In genomic region chr2:101829429-101829828, GRCh38 we compare ENCODE assay signal across 10 cellular contexts.
DNase-seq lines count a peak whose midpoint lies in the region; ATAC-seq and TF ChIP-seq lines count a peak whose summit lies in the region.
"Had no signal": no experiment of that assay in that cellular context is flagged by ENCODE, and none has a peak within 500 bp of the region (broad histone marks: within the 10 kb centered on the region; RNA-seq: fewer than 3 reads in every experiment).

No MANE protein-coding gene starts in this region.

- no peak for ATAC-seq in activated CD4-positive, alpha-beta T cell treated with anti-CD3 and anti-CD28 coated beads for 36 hours
- ATAC-seq in RWPE2 (ENCODE audit: low read depth) (no peak), HG03457 (IDR thresholded peaks at IDR 0.05; ENCODE audit: unreplicated experiment) (no peak), esophagus mucosa (no peak), GM18867 (IDR thresholded peaks at IDR 0.05; ENCODE audit: unreplicated experiment) (no peak)

- H3K4me3 ChIP-seq in RWPE2 (ENCODE audit: severe bottlenecking) = no peak overlapping the region
- H3K4me3 ChIP-seq in endodermal cell (ENCODE audit: low read length) = no peak overlapping the region
- H3K4me3 ChIP-seq: sigmoid colon had no signal

- peaks cover 42% of the 10 kb centered on the region for H3K36me3 Mint-ChIP-seq in activated CD4-positive, alpha-beta T cell treated with anti-CD3 and anti-CD28 coated beads for 36 hours (ENCODE audit: low read depth)
- H3K36me3 Mint-ChIP-seq in endodermal cell (ENCODE audit: low read depth) (peaks cover 40% of the 10 kb centered on the region), progenitor cell of endocrine pancreas (ENCODE audit: insufficient read depth) (peaks cover 20% of the 10 kb centered on the region)

- CTCF ChIA-PET in activated CD4-positive, alpha-beta T cell treated with anti-CD3 and anti-CD28 coated beads for 36 hours (lab: Charles Lee) = interaction anchor here (0.6 to 2.2 kb wide), 11 partner anchors 10 to 487 kb away, joined by 3 to 11 read pairs (median 5); no protein-coding TSS in a partner anchor

- no peaks in the 10 kb centered on the region for H3K27me3 ChIP-seq in RWPE2 (ENCODE audit: insufficient read depth, poor library complexity, severe bottlenecking)
- H3K27me3 ChIP-seq in endodermal cell (ENCODE audit: control insufficient read depth, insufficient read depth, low read length, poor library complexity, severe bottlenecking) = no peaks in the 10 kb centered on the region
- H3K27me3 ChIP-seq: sigmoid colon had no signal

- H3K27ac ChIP-seq in RWPE2 (ENCODE audit: poor library complexity, severe bottlenecking) (peak overlapping the region; percentile 88), endodermal cell (ENCODE audit: low read depth, low read length) (no peak overlapping the region)

- no peaks in the 10 kb centered on the region for H3K27me3 Mint-ChIP-seq in activated CD4-positive, alpha-beta T cell treated with anti-CD3 and anti-CD28 coated beads for 36 hours
- H3K27me3 Mint-ChIP-seq in endodermal cell (ENCODE audit: insufficient read depth) (no peaks in the 10 kb centered on the region), progenitor cell of endocrine pancreas (no peaks in the 10 kb centered on the region)

- H3K4me1 Mint-ChIP-seq in activated CD4-positive, alpha-beta T cell treated with anti-CD3 and anti-CD28 coated beads for 36 hours = peaks cover 62% of the 10 kb centered on the region
- H3K4me1 Mint-ChIP-seq in endodermal cell = peaks cover 4% of the 10 kb centered on the region
- peaks cover 21% of the 10 kb centered on the region for H3K4me1 Mint-ChIP-seq in progenitor cell of endocrine pancreas (ENCODE audit: low read depth)

- no peaks in the 10 kb centered on the region for H3K9me3 Mint-ChIP-seq in activated CD4-positive, alpha-beta T cell treated with anti-CD3 and anti-CD28 coated beads for 36 hours (ENCODE audit: low read depth)
- H3K9me3 Mint-ChIP-seq in endodermal cell = no peaks in the 10 kb centered on the region
- no peaks in the 10 kb centered on the region for H3K9me3 Mint-ChIP-seq in progenitor cell of endocrine pancreas (ENCODE audit: low read depth)

- POLR2A ChIA-PET in activated CD4-positive, alpha-beta T cell treated with anti-CD3 and anti-CD28 coated beads for 36 hours (lab: Charles Lee) = no interaction called here

- intact Hi-C loops in activated CD4-positive, alpha-beta T cell treated with anti-CD3 and anti-CD28 coated beads for 36 hours (cut with DNase I, micrococcal nuclease) = loop anchor here (5.0 kb wide), 3 partner anchors 72 to 257 kb away; no protein-coding TSS in a partner anchor

- H3K4me1 ChIP-seq in RWPE2 (ENCODE audit: insufficient read depth, poor library complexity, severe bottlenecking) (peaks cover 37% of the 10 kb centered on the region), endodermal cell (ENCODE audit: control insufficient read depth, insufficient read depth, low read length) (no peaks in the 10 kb centered on the region)

- no peak overlapping the region for H3K9ac ChIP-seq in endodermal cell (ENCODE audit: extremely low read depth, low read length, poor library complexity, severe bottlenecking)

- H3K27ac Mint-ChIP-seq in activated CD4-positive, alpha-beta T cell treated with anti-CD3 and anti-CD28 coated beads for 36 hours = peak overlapping the region; percentile 76
- H3K27ac Mint-ChIP-seq in endodermal cell (peak overlapping the region; percentile 0), progenitor cell of endocrine pancreas (peak overlapping the region; percentile 52)

- WGBS in endodermal cell (ENCODE audit: insufficient coverage in 1 of 2, insufficient read length in 1 of 2), 2 experiments = 98 to 100% methylated on average over 1 to 3 of the region's 3 CpGs

- H3K9me3 ChIP-seq in RWPE2 (ENCODE audit: severe bottlenecking) (no peaks in the 10 kb centered on the region), endodermal cell (ENCODE audit: control insufficient read depth, low read length) (no peaks in the 10 kb centered on the region)
- H3K9me3 ChIP-seq: sigmoid colon had no signal

- H3K4me3 Mint-ChIP-seq in activated CD4-positive, alpha-beta T cell treated with anti-CD3 and anti-CD28 coated beads for 36 hours = no peak overlapping the region
- no peak overlapping the region for H3K4me3 Mint-ChIP-seq in endodermal cell
- no peak overlapping the region for H3K4me3 Mint-ChIP-seq in progenitor cell of endocrine pancreas (ENCODE audit: low read depth)

- DNase-seq in activated CD4-positive, alpha-beta T cell treated with anti-CD3 and anti-CD28 coated beads for 36 hours = no peak
- no peak for DNase-seq in activated CD4-positive, alpha-beta T cell treated with anti-CD3 and anti-CD28 coated beads, Interleukin-2, amount 50 U/mL, for 48 hours
- DNase-seq in RWPE2 (ENCODE audit: low spot score) (no peak), endodermal cell (no peak), progenitor cell of endocrine pancreas (ENCODE audit: low spot score, unreplicated experiment) (no peak)
- DNase-seq: 8988T, sigmoid colon had no signal

- TF ChIP-seq CTCF in RWPE2 (IDR thresholded peaks at IDR 0.05; ENCODE audit: poor library complexity, severe bottlenecking) (no peak), endodermal cell (conservative IDR thresholded peaks at IDR 0.05) (no peak), progenitor cell of endocrine pancreas (IDR thresholded peaks at IDR 0.05; ENCODE audit: unreplicated experiment) (no peak)

- H3K36me3 ChIP-seq in RWPE2 (ENCODE audit: low read depth) (peaks cover 84% of the 10 kb centered on the region), endodermal cell (ENCODE audit: control insufficient read depth, insufficient read depth, low read length) (peaks cover 90% of the 10 kb centered on the region)

Comparison
In these comparisons a context has a peak if more than half of its experiments do, and no peak if none do; other contexts are left out.
1. H3K27ac Mint-ChIP-seq: peak in every context shown above with its lines; median percentile 76 in activated CD4-positive, alpha-beta T cell treated with anti-CD3 and anti-CD28 coated beads for 36 hours; 52 in progenitor cell of endocrine pancreas; 0 in endodermal cell.